In the genomic region with DNA sequence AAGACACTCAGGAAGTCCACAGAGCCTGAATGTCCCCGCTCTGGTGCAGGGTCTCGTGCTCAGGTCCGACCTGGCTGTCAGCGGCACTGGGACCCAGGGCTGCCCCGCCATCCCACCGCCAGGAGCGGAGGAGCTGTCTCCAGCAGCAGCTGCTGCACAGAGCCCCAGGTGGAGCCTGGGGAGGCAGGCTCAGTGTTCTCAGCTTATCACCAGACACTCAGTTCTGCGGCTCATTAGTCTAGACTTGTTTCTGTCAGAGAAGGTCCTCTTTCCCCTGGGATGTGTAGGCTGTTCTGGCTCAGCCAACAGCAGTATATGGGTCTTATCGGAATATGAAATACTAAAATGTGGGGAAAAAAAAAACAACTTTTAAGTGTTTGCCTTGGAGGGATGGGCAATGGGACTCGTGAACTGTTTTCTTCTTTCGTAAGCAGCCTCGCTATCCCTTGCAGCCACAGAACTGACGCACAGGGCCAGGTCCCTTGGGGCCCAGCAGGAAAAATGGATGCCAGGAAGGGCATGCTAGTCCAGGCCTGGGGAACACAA, we compare ENCODE assay signal across 12 cellular contexts.
DNase-seq lines count a peak whose midpoint lies in the region; ATAC-seq and TF ChIP-seq lines count a peak whose summit lies in the region.
"Had no signal": no experiment of that assay in that cellular context is flagged by ENCODE, and none has a peak within 500 bp of the region (broad histone marks: within the 10 kb centered on the region; RNA-seq: fewer than 3 reads in every experiment).

No MANE protein-coding gene starts in this region.

- H2AFZ ChIP-seq in osteoblast (ENCODE audit: low read length) = peak overlapping the region; percentile 8

- peaks cover 21 to 39% (median 38%) of the 10 kb centered on the region in 3 donors for H3K4me1 ChIP-seq in esophagus squamous epithelium
- H3K4me1 ChIP-seq in osteoblast (ENCODE audit: insufficient read depth, low read length) = peaks cover 59% of the 10 kb centered on the region

- H3K4me2 ChIP-seq in osteoblast (ENCODE audit: insufficient read depth, low read length) = peak overlapping the region; percentile 74

- no peak for ATAC-seq in GM21723 (IDR thresholded peaks at IDR 0.05; ENCODE audit: unreplicated experiment)
- no peak for ATAC-seq in HG03196 (IDR thresholded peaks at IDR 0.05; ENCODE audit: unreplicated experiment)

- H3K27ac ChIP-seq in esophagus squamous epithelium (peak overlapping the region; percentile 11 to 59 (median 28)), osteoblast (ENCODE audit: low read depth, low read length) (peak overlapping the region; percentile 98)

- intact Hi-C loops in esophagus squamous epithelium (cut with DNase I) = loop anchor here (10.0 kb wide), 1 partner anchor 82 kb away; no protein-coding TSS in a partner anchor

- no peaks in the 10 kb centered on the region for H3K9me3 ChIP-seq in esophagus squamous epithelium
- H3K9me3 ChIP-seq in osteoblast (ENCODE audit: low read depth, low read length) = no peaks in the 10 kb centered on the region

- no peaks in the 10 kb centered on the region for H3K36me3 ChIP-seq in esophagus squamous epithelium
- no peaks in the 10 kb centered on the region for H3K36me3 ChIP-seq in osteoblast (ENCODE audit: insufficient read depth, low read length)

- no peaks in the 10 kb centered on the region for H3K79me2 ChIP-seq in osteoblast (ENCODE audit: insufficient read depth, low read length)

- WGBS in esophagus squamous epithelium, 2 donors = 73 to 79% methylated on average over 7 to 12 of the region's 13 CpGs

- H3K27me3 ChIP-seq in esophagus squamous epithelium (no peaks in the 10 kb centered on the region), osteoblast (ENCODE audit: insufficient read depth, low read length) (no peaks in the 10 kb centered on the region)

- TF ChIP-seq POLR2A in esophagus squamous epithelium (IDR thresholded peaks at IDR 0.05) = no peak

- no peak overlapping the region for H3K4me3 ChIP-seq in AG09309 (ENCODE audit: control insufficient read depth, low read depth, low read length)
- no peak overlapping the region for H3K4me3 ChIP-seq in esophagus squamous epithelium
- H3K4me3 ChIP-seq in osteoblast (ENCODE audit: insufficient read depth, low read length) = no peak overlapping the region

- no peak for TF ChIP-seq CTCF in AG09309 (IDR thresholded peaks at IDR 0.05; ENCODE audit: control insufficient read depth, insufficient read depth, low read depth, low read length, missing control alignments)
- TF ChIP-seq CTCF in esophagus squamous epithelium (IDR thresholded peaks at IDR 0.05) = no peak
- TF ChIP-seq CTCF in osteoblast (IDR thresholded peaks at IDR 0.05; ENCODE audit: extremely low read depth, low read depth, low read length) = no peak

- peak; percentile 34 for DNase-seq in AG09309 (ENCODE audit: low read depth)
- DNase-seq in NCI-H2171 (lab: John Stamatoyannopoulos, UW) = peak; percentile 91
- no peak for DNase-seq in esophagus squamous epithelium (lab: John Stamatoyannopoulos, UW)
- DNase-seq in osteoblast (ENCODE audit: insufficient read length, low spot score, missing footprints) = peak; percentile 96
- DNase-seq in NCI-H2227 (lab: John Stamatoyannopoulos, UW; ENCODE audit: unreplicated experiment) = no peak
- no peak for DNase-seq in activated naive CD4-positive, alpha-beta T cell treated with anti-CD3 and anti-CD28 coated beads, Interleukin-2, amount 50 U/mL, for 16 hours
- DNase-seq: activated T-cell treated with anti-CD3 and anti-CD28 coated beads, Interleukin-2, amount 50 U/mL, for 48 hours; C1 segment of cervical spinal cord; Karpas-422; T-helper 9 cell had no signal

- H4K20me1 ChIP-seq in osteoblast (ENCODE audit: insufficient read depth, low read length) = no peaks in the 10 kb centered on the region

Comparison
In these comparisons a context has a peak if more than half of its experiments do, and no peak if none do; other contexts are left out.
1. DNase-seq: peak in AG09309 (single experiment), NCI-H2171 (single experiment) and osteoblast (single experiment); none in esophagus squamous epithelium (single experiment), NCI-H2227 (single experiment) and activated naive CD4-positive, alpha-beta T cell treated with anti-CD3 and anti-CD28 coated beads, Interleukin-2, amount 50 U/mL, for 16 hours (single experiment).